ENCODE assay signal across 2 cellular contexts in the genomic region with DNA sequence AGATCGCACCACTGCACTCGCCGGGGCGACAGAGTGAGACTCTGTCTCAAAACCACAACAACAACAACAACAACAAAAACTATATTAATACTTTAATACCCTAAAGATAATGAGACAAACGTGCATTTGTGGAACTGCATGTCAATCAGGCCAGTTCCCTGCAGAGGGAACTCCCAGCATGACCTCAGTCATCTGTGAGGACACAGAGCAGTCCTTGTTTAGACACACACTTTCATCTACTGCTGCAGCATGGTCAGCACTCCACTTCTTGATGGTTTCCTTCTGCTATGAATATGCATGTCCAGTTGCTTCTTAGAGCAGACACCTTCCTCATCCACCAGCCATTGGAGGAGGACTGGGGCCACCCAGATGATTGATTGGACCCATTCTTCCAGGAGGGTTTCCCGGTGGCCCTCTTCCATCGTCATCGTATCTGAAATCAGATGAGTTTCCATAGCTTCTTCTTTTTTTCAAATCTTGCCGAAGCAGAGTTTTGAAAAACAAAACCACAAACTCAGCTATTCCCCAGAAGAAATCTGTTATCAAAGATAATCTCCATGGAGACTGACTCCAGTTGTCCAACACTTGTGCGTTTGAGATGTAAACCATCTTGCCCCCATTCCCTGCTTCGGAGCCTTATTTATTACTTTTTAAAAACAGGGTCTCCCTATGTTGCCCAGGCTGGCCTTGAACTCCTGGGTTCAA.
TF ChIP-seq lines count a peak whose summit lies in the region.

No MANE protein-coding gene starts in this region.

TF ChIP-seq in A549, 52 proteins besides CTCF, POLR2A, EP300 and RAD21:
- no peak for TF ChIP-seq BHLHE40 (IDR thresholded peaks at IDR 0.05; ENCODE audit: low read depth, low read length)
- TF ChIP-seq, protein P1, sequence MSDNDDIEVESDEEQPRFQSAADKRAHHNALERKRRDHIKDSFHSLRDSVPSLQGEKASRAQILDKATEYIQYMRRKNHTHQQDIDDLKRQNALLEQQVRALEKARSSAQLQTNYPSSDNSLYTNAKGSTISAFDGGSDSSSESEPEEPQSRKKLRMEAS (IDR thresholded peaks at IDR 0.05) = no peak
- TF ChIP-seq CBX2 (IDR thresholded peaks at IDR 0.05; ENCODE audit: borderline replicate concordance, low read depth) = no peak
- no peak for TF ChIP-seq MAZ (IDR thresholded peaks at IDR 0.05; ENCODE audit: borderline replicate concordance, low read depth, low read length)
- no peak for TF ChIP-seq PHF8 (IDR thresholded peaks at IDR 0.05; ENCODE audit: borderline replicate concordance, low read depth)
- no peak for TF ChIP-seq KDM5A (IDR thresholded peaks at IDR 0.05)
- no peak for TF ChIP-seq HOXB5 (CRISPR knock-in tag; IDR thresholded peaks at IDR 0.05)
- TF ChIP-seq ZSCAN20 (CRISPR knock-in tag; IDR thresholded peaks at IDR 0.05) = no peak
- TF ChIP-seq ZNF302 (CRISPR knock-in tag; IDR thresholded peaks at IDR 0.05) = no peak
- no peak for TF ChIP-seq REST (IDR thresholded peaks at IDR 0.05)
- no peak for TF ChIP-seq HES2 (IDR thresholded peaks at IDR 0.05)
- no peak for TF ChIP-seq ESRRA (IDR thresholded peaks at IDR 0.05; ENCODE audit: borderline replicate concordance, low read length)
- TF ChIP-seq, protein P2, sequence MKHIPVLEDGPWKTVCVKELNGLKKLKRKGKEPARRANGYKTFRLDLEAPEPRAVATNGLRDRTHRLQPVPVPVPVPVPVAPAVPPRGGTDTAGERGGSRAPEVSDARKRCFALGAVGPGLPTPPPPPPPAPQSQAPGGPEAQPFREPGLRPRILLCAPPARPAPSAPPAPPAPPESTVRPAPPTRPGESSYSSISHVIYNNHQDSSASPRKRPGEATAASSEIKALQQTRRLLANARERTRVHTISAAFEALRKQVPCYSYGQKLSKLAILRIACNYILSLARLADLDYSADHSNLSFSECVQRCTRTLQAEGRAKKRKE (CRISPR knock-in tag; IDR thresholded peaks at IDR 0.05; ENCODE audit: low read depth) = no peak
- TF ChIP-seq FOSB (CRISPR knock-in tag; IDR thresholded peaks at IDR 0.05) = no peak
- TF ChIP-seq SREBF2 (IDR thresholded peaks at IDR 0.05) = no peak
- TF ChIP-seq NPAS2 (CRISPR knock-in tag; IDR thresholded peaks at IDR 0.05; ENCODE audit: borderline replicate concordance) = no peak
- no peak for TF ChIP-seq MAFK (IDR thresholded peaks at IDR 0.05; ENCODE audit: partially characterized antibody)
- no peak for TF ChIP-seq JUN (IDR thresholded peaks at IDR 0.05)

TF ChIP-seq in IMR-90, 13 proteins besides CTCF, POLR2A, EP300 and RAD21:
- TF ChIP-seq RCOR1 (IDR thresholded peaks at IDR 0.05; ENCODE audit: insufficient replicate concordance, low read length) (no peak), CHD1 (IDR thresholded peaks at IDR 0.05; ENCODE audit: low read depth, low read length) (no peak), MAFK (IDR thresholded peaks at IDR 0.05; ENCODE audit: low read depth, low read length) (no peak), BHLHE40 (IDR thresholded peaks at IDR 0.05; ENCODE audit: low read depth, low read length) (no peak), MAZ (IDR thresholded peaks at IDR 0.05; ENCODE audit: borderline replicate concordance, low read depth, low read length) (no peak), MXI1 (IDR thresholded peaks at IDR 0.05; ENCODE audit: borderline replicate concordance, low read depth, low read length) (no peak), CEBPB (IDR thresholded peaks at IDR 0.05; ENCODE audit: low read depth, low read length) (no peak), NFE2L2 (IDR thresholded peaks at IDR 0.05; ENCODE audit: low read depth, low read length) (no peak), FOS (IDR thresholded peaks at IDR 0.05; ENCODE audit: low read depth, low read length) (no peak), RFX5 (IDR thresholded peaks at IDR 0.05; ENCODE audit: low read depth, low read length) (no peak)
- TF ChIP-seq, protein P3, sequence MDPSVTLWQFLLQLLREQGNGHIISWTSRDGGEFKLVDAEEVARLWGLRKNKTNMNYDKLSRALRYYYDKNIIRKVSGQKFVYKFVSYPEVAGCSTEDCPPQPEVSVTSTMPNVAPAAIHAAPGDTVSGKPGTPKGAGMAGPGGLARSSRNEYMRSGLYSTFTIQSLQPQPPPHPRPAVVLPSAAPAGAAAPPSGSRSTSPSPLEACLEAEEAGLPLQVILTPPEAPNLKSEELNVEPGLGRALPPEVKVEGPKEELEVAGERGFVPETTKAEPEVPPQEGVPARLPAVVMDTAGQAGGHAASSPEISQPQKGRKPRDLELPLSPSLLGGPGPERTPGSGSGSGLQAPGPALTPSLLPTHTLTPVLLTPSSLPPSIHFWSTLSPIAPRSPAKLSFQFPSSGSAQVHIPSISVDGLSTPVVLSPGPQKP (IDR thresholded peaks at IDR 0.05; ENCODE audit: borderline replicate concordance, low read depth, low read length) = no peak
- TF ChIP-seq, protein P4, sequence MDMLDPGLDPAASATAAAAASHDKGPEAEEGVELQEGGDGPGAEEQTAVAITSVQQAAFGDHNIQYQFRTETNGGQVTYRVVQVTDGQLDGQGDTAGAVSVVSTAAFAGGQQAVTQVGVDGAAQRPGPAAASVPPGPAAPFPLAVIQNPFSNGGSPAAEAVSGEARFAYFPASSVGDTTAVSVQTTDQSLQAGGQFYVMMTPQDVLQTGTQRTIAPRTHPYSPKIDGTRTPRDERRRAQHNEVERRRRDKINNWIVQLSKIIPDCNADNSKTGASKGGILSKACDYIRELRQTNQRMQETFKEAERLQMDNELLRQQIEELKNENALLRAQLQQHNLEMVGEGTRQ (IDR thresholded peaks at IDR 0.05; ENCODE audit: low read depth, low read length) = no peak
TF ChIP-seq in IMR-90: peak in this region for 0.
